In the genomic region with DNA sequence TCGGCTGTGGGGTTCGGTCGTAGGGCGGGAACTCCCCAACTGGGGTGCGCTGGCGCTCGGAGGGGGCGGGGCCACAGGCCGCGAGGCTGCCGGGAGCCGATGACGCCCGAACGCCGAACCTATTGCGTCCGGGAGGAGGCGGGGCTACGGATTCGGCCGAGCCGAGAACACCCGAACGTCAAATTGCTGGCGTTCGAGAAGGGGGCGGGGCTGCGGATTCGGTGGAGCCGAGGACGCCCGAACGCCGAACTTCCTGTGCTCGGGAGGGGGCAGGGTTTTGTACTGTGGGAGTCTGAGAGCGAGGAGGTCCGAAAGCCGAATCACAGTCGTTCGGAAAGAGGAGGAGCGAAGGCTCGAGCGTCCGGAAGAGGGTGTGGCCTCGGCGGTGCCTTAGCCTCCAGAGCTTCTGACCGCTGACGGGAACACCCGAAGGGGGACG, we compare ENCODE assay signal across 8 cellular contexts. TPM values are rescaled to one million over a fixed set of nuclear protein-coding genes. Genes with fewer than 3 reads are reported as not detected.
DNase-seq lines count a peak whose midpoint lies in the region; ATAC-seq and TF ChIP-seq lines count a peak whose summit lies in the region.

No MANE protein-coding gene starts in this region.

- peak overlapping the region; percentile 99 for H3K4me3 Mint-ChIP-seq in natural killer cell
- H3K4me3 Mint-ChIP-seq in stimulated activated naive B cell treated with anti-CD40 and anti-IgM and Interleukin-4, amounts not matched to agents 10 μg/mL and 1 μg/mL and 100 μg/mL, for 72 hours = peak overlapping the region; percentile 91 to 96

- peaks cover 28% of the 10 kb centered on the region for H3K36me3 ChIP-seq in MG63

- TF ChIP-seq CTCF in natural killer cell (IDR thresholded peaks at IDR 0.05) = no peak

- no peaks in the 10 kb centered on the region for H3K9me3 Mint-ChIP-seq in natural killer cell
- no peaks in the 10 kb centered on the region for H3K9me3 Mint-ChIP-seq in stimulated activated naive B cell treated with anti-CD40 and anti-IgM and Interleukin-4, amounts not matched to agents 10 μg/mL and 1 μg/mL and 100 μg/mL, for 72 hours

- DNase-seq in Daoy (ENCODE audit: low read depth) (peak; percentile 99), HCEC 1CT (peak; percentile 99), MG63 (peak; percentile 98), SHP77 (lab: John Stamatoyannopoulos, UW) (peak; percentile 97 to 98), fibroblast of peridontal ligament (ENCODE audit: extremely low read depth) (peak; percentile 99), natural killer cell (peak; percentile 100)
- DNase-seq in activated effector memory CD4-positive, alpha-beta T cell treated with anti-CD3 and anti-CD28 coated beads, Interleukin-2, amount 50 U/mL, for 16 hours = peak; percentile 100
- DNase-seq in stimulated activated naive B cell treated with anti-CD40 and anti-IgM and Interleukin-4, amounts not matched to agents 10 μg/mL and 1 μg/mL and 100 μg/mL, for 72 hours = peak; percentile 100

- peak overlapping the region; percentile 97 to 99 for H3K27ac Mint-ChIP-seq in natural killer cell
- peak overlapping the region; percentile 99 for H3K27ac Mint-ChIP-seq in stimulated activated naive B cell treated with anti-CD40 and anti-IgM and Interleukin-4, amounts not matched to agents 10 μg/mL and 1 μg/mL and 100 μg/mL, for 72 hours

- H3K27me3 ChIP-seq in MG63 = no peaks in the 10 kb centered on the region

- no peaks in the 10 kb centered on the region for H3K9me3 ChIP-seq in MG63

- H3K4me1 Mint-ChIP-seq in natural killer cell = peaks cover 26 to 39% of the 10 kb centered on the region in 2 donors
- peaks cover 23 to 47% of the 10 kb centered on the region in 2 donors for H3K4me1 Mint-ChIP-seq in stimulated activated naive B cell treated with anti-CD40 and anti-IgM and Interleukin-4, amounts not matched to agents 10 μg/mL and 1 μg/mL and 100 μg/mL, for 72 hours

- H3K36me3 Mint-ChIP-seq in natural killer cell = no peaks in the 10 kb centered on the region
- H3K36me3 Mint-ChIP-seq in stimulated activated naive B cell treated with anti-CD40 and anti-IgM and Interleukin-4, amounts not matched to agents 10 μg/mL and 1 μg/mL and 100 μg/mL, for 72 hours = peaks cover 23 to 35% of the 10 kb centered on the region in 2 donors

- ATAC-seq in natural killer cell = peak; percentile 57 to 79 (median 64)
- ATAC-seq in stimulated activated naive B cell treated with anti-CD40 and anti-IgM and Interleukin-4, amounts not matched to agents 10 μg/mL and 1 μg/mL and 100 μg/mL, for 72 hours (replicated peaks) = peak; percentile 69 to 70

- peak overlapping the region; percentile 84 for H3K4me3 ChIP-seq in MG63

- H3K27me3 Mint-ChIP-seq in natural killer cell (ENCODE audit: low read depth in 2 of 2) = no peaks in the 10 kb centered on the region
- no peaks in the 10 kb centered on the region for H3K27me3 Mint-ChIP-seq in stimulated activated naive B cell treated with anti-CD40 and anti-IgM and Interleukin-4, amounts not matched to agents 10 μg/mL and 1 μg/mL and 100 μg/mL, for 72 hours

- intact Hi-C loops in natural killer cell (cut with micrococcal nuclease) = loop anchor here (1.0 to 10.0 kb wide), 6 partner anchors 10 to 1464 kb away; a partner anchor contains a TSS

RNA-seq across cellular contexts. Expression of a gene that starts 0.6 kb away (rescaled TPM):
- 88.1 and 141 TPM in 2 replicates for total RNA-seq in Daoy (2014; rRNA removed; shearing (Covaris generic))
- total RNA-seq in MG63 (2014; rRNA removed; shearing (Covaris generic); ENCODE audit: low replicate concordance) = 68.7 and 103 TPM in 2 replicates
- 10 to 100 TPM; 11.5 to 16.7 (median 13.5) TPM for total RNA-seq in natural killer cell

RNA-seq across cellular contexts. Expression of a gene that starts 1.1 kb away (rescaled TPM):
- total RNA-seq in Daoy (2014; rRNA removed; shearing (Covaris generic)) = 74.9 and 89.3 TPM in 2 replicates
- 15.7 and 43.2 TPM in 2 replicates for total RNA-seq in MG63 (2014; rRNA removed; shearing (Covaris generic); ENCODE audit: low replicate concordance)
- 10 to 100 TPM; 24.1 to 53.9 (median 31.2) TPM for total RNA-seq in natural killer cell

RNA-seq across cellular contexts. Expression of a gene that starts 10.1 kb away (rescaled TPM):
- 2,362 and 2,452 TPM in 2 replicates for total RNA-seq in Daoy (2014; rRNA removed; shearing (Covaris generic))
- 3,013 and 3,637 TPM in 2 replicates for total RNA-seq in MG63 (2014; rRNA removed; shearing (Covaris generic); ENCODE audit: low replicate concordance)
- 100 to 1,000 TPM; 617 to 958 (median 906) TPM for total RNA-seq in natural killer cell

RNA-seq across cellular contexts. Expression of a gene that starts 17.6 kb away (rescaled TPM):
- total RNA-seq in Daoy (2014; rRNA removed; shearing (Covaris generic)) = 0.06 TPM in 1 of 2 replicates, not detected in the other
- total RNA-seq in MG63 (2014; rRNA removed; shearing (Covaris generic); ENCODE audit: low replicate concordance) = not detected in 2 replicates
- total RNA-seq in natural killer cell = 1 to 10 TPM; 7.2 to 8.2 (median 7.5) TPM

RNA-seq across cellular contexts. Expression of a gene that starts 31.0 kb away (rescaled TPM):
- 15.6 and 21.3 TPM in 2 replicates for total RNA-seq in Daoy (2014; rRNA removed; shearing (Covaris generic))
- total RNA-seq in MG63 (2014; rRNA removed; shearing (Covaris generic); ENCODE audit: low replicate concordance) = 11.1 and 18.2 TPM in 2 replicates
- 1 to 10 TPM; 8.3 to 9.4 (median 9.1) TPM for total RNA-seq in natural killer cell

Comparison
In these comparisons a context has a peak if more than half of its experiments do, and no peak if none do; other contexts are left out.
1. Peak in every context shown above with its lines: DNase-seq, ATAC-seq and H3K4me3 ChIP-seq.